In genomic region chr20:61407561-61407960, GRCh38 we compare ENCODE assay signal across 1 cellular context.
A peak's percentile ranks its signal among the peaks of the same experiment; 100 is the strongest.
TF ChIP-seq lines count a peak whose summit lies in the region.

No MANE protein-coding gene starts in this region.

TF ChIP-seq in HepG2, 621 proteins besides CTCF, POLR2A, EP300 and RAD21 (continued from another document):
- TF ChIP-seq ZBTB40 (IDR thresholded peaks at IDR 0.05): no peak
- no peak for TF ChIP-seq ZBTB40 (CRISPR knock-in tag; IDR thresholded peaks at IDR 0.05)
- no peak for TF ChIP-seq IRF1 (CRISPR knock-in tag; IDR thresholded peaks at IDR 0.05; ENCODE audit: low read depth)
- no peak for TF ChIP-seq KAT8 (CRISPR knock-in tag; IDR thresholded peaks at IDR 0.05)
- TF ChIP-seq TOE1 (CRISPR knock-in tag; IDR thresholded peaks at IDR 0.05): no peak
- no peak for TF ChIP-seq ZNF512 (CRISPR knock-in tag; IDR thresholded peaks at IDR 0.05)
- no peak for TF ChIP-seq FOXJ3 (CRISPR knock-in tag; IDR thresholded peaks at IDR 0.05; ENCODE audit: borderline replicate concordance)
- 0 out of 2 replicates have a peak, but pooled peaks have one; percentile 6 for TF ChIP-seq ATF7 (IDR thresholded peaks at IDR 0.05)
- no peak for TF ChIP-seq ATF7 (CRISPR knock-in tag; IDR thresholded peaks at IDR 0.05)
- no peak for TF ChIP-seq ATF5 (CRISPR knock-in tag; IDR thresholded peaks at IDR 0.05; ENCODE audit: low read depth)
